ENCODE assay signal across 1 cellular context in genomic region chr16:11308493-11309283, GRCh38.
TF ChIP-seq lines count a peak whose summit lies in the region.

No MANE protein-coding gene starts in this region.

TF ChIP-seq in HepG2, 621 proteins besides CTCF, POLR2A, EP300 and RAD21 (continued from another document and continues in another):
- TF ChIP-seq MAX (IDR thresholded peaks at IDR 0.05) (no peak; the same call in none of the 2 replicates), ZNF780A (CRISPR knock-in tag; IDR thresholded peaks at IDR 0.05) (no peak), THAP7 (CRISPR knock-in tag; IDR thresholded peaks at IDR 0.05) (no peak), GFI1 (CRISPR knock-in tag; IDR thresholded peaks at IDR 0.05; ENCODE audit: borderline replicate concordance) (no peak; the same call in 1 of the 2 replicates), BCLAF1 (IDR thresholded peaks at IDR 0.05) (no peak), SRY (CRISPR knock-in tag; IDR thresholded peaks at IDR 0.05) (peak; percentile 96), RFXANK (CRISPR knock-in tag; IDR thresholded peaks at IDR 0.05) (no peak), CBX1 (IDR thresholded peaks at IDR 0.05; ENCODE audit: low read depth) (peak; percentile 91), ZNF543 (CRISPR knock-in tag; IDR thresholded peaks at IDR 0.05) (peak; percentile 56; the same call in 1 of the 2 replicates), PCBP1 (IDR thresholded peaks at IDR 0.05; ENCODE audit: borderline replicate concordance, low read depth, low read length) (peak; percentile 64; the same call in 1 of the 2 replicates), POLR2AphosphoS2 (IDR thresholded peaks at IDR 0.05; ENCODE audit: low read depth, low read length) (no peak), KIAA2018 (CRISPR knock-in tag; IDR thresholded peaks at IDR 0.05; ENCODE audit: borderline replicate concordance) (0 out of 2 replicates have a peak, but pooled peaks have one; percentile 68), SKI (IDR thresholded peaks at IDR 0.05; ENCODE audit: partially characterized antibody) (no peak), ZNF333 (CRISPR knock-in tag; IDR thresholded peaks at IDR 0.05; ENCODE audit: borderline replicate concordance) (peak; percentile 82; the same call in 1 of the 2 replicates), HNRNPLL (IDR thresholded peaks at IDR 0.05; ENCODE audit: low read depth, low read length, poor library complexity, severe bottlenecking) (peak; percentile 52), FUBP1 (CRISPR knock-in tag; IDR thresholded peaks at IDR 0.05; ENCODE audit: borderline replicate concordance) (0 out of 2 replicates have a peak, but pooled peaks have one; percentile 7), DPF2 (CRISPR knock-in tag; IDR thresholded peaks at IDR 0.05; ENCODE audit: borderline replicate concordance, low read depth) (peak; percentile 49; the same call in 1 of the 2 replicates), ARNTL (CRISPR knock-in tag; IDR thresholded peaks at IDR 0.05) (no peak), TFAP4 (IDR thresholded peaks at IDR 0.05; ENCODE audit: borderline replicate concordance, low read depth) (peak; percentile 69; the same call in 1 of the 2 replicates), ELF3 (CRISPR knock-in tag; IDR thresholded peaks at IDR 0.05) (peak; percentile 23; the same call in 1 of the 2 replicates), GZF1 (CRISPR knock-in tag; IDR thresholded peaks at IDR 0.05) (no peak), ZEB1 (IDR thresholded peaks at IDR 0.05; ENCODE audit: insufficient replicate concordance, low read depth) (peak; percentile 53), ZNF296 (CRISPR knock-in tag; conservative IDR thresholded peaks at IDR 0.05) (0 out of 2 replicates have a peak, but pooled peaks have one; percentile 14), ZNF800 (CRISPR knock-in tag; IDR thresholded peaks at IDR 0.05) (peak; percentile 58; the same call in 1 of the 2 replicates), ATF5 (CRISPR knock-in tag; IDR thresholded peaks at IDR 0.05; ENCODE audit: low read depth) (no peak), ZNF704 (CRISPR knock-in tag; IDR thresholded peaks at IDR 0.05; ENCODE audit: borderline replicate concordance) (0 out of 2 replicates have a peak, but pooled peaks have one; percentile 18), KDM1A (CRISPR knock-in tag; IDR thresholded peaks at IDR 0.05) (0 out of 2 replicates have a peak, but pooled peaks have one; percentile 30), SIX4 (CRISPR knock-in tag; IDR thresholded peaks at IDR 0.05) (peak; percentile 47; the same call in 1 of the 2 replicates), NAIF1 (CRISPR knock-in tag; IDR thresholded peaks at IDR 0.05; ENCODE audit: borderline replicate concordance) (no peak), ZNF883 (CRISPR knock-in tag; IDR thresholded peaks at IDR 0.05; ENCODE audit: not compliant biosample characterization) (no peak), WIZ (CRISPR knock-in tag; IDR thresholded peaks at IDR 0.05) (0 out of 2 replicates have a peak, but pooled peaks have one; percentile 49), MLX (CRISPR knock-in tag; IDR thresholded peaks at IDR 0.05) (peak; percentile 9; the same call in 1 of the 2 replicates), SAFB2 (CRISPR knock-in tag; IDR thresholded peaks at IDR 0.05; ENCODE audit: borderline replicate concordance, low read depth) (no peak; the same call in 1 of the 2 replicates), NFATC3 (CRISPR knock-in tag; IDR thresholded peaks at IDR 0.05) (no peak), SMYD3 (CRISPR knock-in tag; IDR thresholded peaks at IDR 0.05) (peak; percentile 52; the same call in 1 of the 2 replicates), JUND (CRISPR knock-in tag; IDR thresholded peaks at IDR 0.05) (peak; percentile 49; the same call in 1 of the 2 replicates), TEAD3 (CRISPR knock-in tag; optimal IDR thresholded peaks at IDR 0.05; ENCODE audit: borderline replicate concordance) (no peak), SIN3A (IDR thresholded peaks at IDR 0.05; ENCODE audit: borderline replicate concordance, low read depth, low read length) (0 out of 2 replicates have a peak, but pooled peaks have one; percentile 48), MED1 (CRISPR knock-in tag; IDR thresholded peaks at IDR 0.05) (peak; percentile 76), ZNF891 (CRISPR knock-in tag; IDR thresholded peaks at IDR 0.05) (peak; percentile 75), ZNF274 (CRISPR knock-in tag; IDR thresholded peaks at IDR 0.05) (no peak; the same call in 1 of the 2 replicates), CENPX (CRISPR knock-in tag; IDR thresholded peaks at IDR 0.05) (no peak)
